ENCODE assay signal across 22 cellular contexts in genomic region chr3:41196499-41197410, GRCh38. TPM values are rescaled to one million over a fixed set of nuclear protein-coding genes. Genes with fewer than 3 reads are reported as not detected.
DNase-seq lines count a peak whose midpoint lies in the region; ATAC-seq, FAIRE-seq and TF ChIP-seq lines count a peak whose summit lies in the region.
"Had no signal": no experiment of that assay in that cellular context is flagged by ENCODE, and none has a peak within 500 bp of the region (broad histone marks: within the 10 kb centered on the region; RNA-seq: fewer than 3 reads in every experiment).

No MANE protein-coding gene starts in this region.

- H3K4me3 ChIP-seq in astrocyte (ENCODE audit: insufficient read depth, low read depth, low read length), result no peak overlapping the region

- TF ChIP-seq CTCF in astrocyte (IDR thresholded peaks at IDR 0.05; ENCODE audit: insufficient read depth, low read depth, low read length) (no peak), neural crest cell (conservative IDR thresholded peaks at IDR 0.05) (no peak)

- H3K27ac Mint-ChIP-seq in astrocyte (ENCODE audit: unreplicated experiment) (no peak overlapping the region), neural crest cell (ENCODE audit: unreplicated experiment) (no peak overlapping the region)
- H3K27ac Mint-ChIP-seq: CD4-positive, CD25-positive, alpha-beta regulatory T cell; GM23338 had no signal

- H3K79me2 ChIP-seq in astrocyte (ENCODE audit: insufficient read depth, low read length), result peaks cover 23% of the 10 kb centered on the region

- DNase-seq in NCI-H2227 (lab: John Stamatoyannopoulos, UW; ENCODE audit: unreplicated experiment) (peak; percentile 10), astrocyte (ENCODE audit: low read depth) (no peak), neural crest cell (ENCODE audit: low read depth, low spot score) (no peak)
- DNase-seq in activated naive CD4-positive, alpha-beta T cell (lab: John Stamatoyannopoulos, UW), result no peak
- DNase-seq: ACHN; BE2C; C1 segment of cervical spinal cord; Caco-2; CD4-positive, CD25-positive, alpha-beta regulatory T cell; GDM1; HCEC 1CT; KBM-7 had no signal

- no peaks in the 10 kb centered on the region for H3K9me3 ChIP-seq in astrocyte (ENCODE audit: insufficient read depth, low read depth, low read length)
- H3K9me3 ChIP-seq: BE2C, Caco-2 had no signal

- H3K27ac ChIP-seq in astrocyte (ENCODE audit: low read depth, low read length), result no peak overlapping the region

- H3K4me3 Mint-ChIP-seq in astrocyte (ENCODE audit: unreplicated experiment), result no peak overlapping the region
- H3K4me3 Mint-ChIP-seq in neural crest cell, result peak overlapping the region; percentile 65

- no peak overlapping the region for H3K9ac ChIP-seq in astrocyte (ENCODE audit: low read length)

- H3K4me1 Mint-ChIP-seq in astrocyte (ENCODE audit: low read depth, unreplicated experiment) (peaks cover 2% of the 10 kb centered on the region), neural crest cell (peaks cover 20% of the 10 kb centered on the region)

- H3K36me3 Mint-ChIP-seq in astrocyte (ENCODE audit: low read depth, unreplicated experiment), result peaks cover 3% of the 10 kb centered on the region
- H3K36me3 Mint-ChIP-seq in neural crest cell (ENCODE audit: low read depth), result no peaks in the 10 kb centered on the region
- H3K36me3 Mint-ChIP-seq: CD4-positive, CD25-positive, alpha-beta regulatory T cell had no signal

- H3K27me3 Mint-ChIP-seq in astrocyte (ENCODE audit: low read depth, unreplicated experiment) (no peaks in the 10 kb centered on the region), neural crest cell (ENCODE audit: low read depth) (peaks cover 7% of the 10 kb centered on the region)

- no peak overlapping the region for H3K4me2 ChIP-seq in astrocyte (ENCODE audit: low read length)

- ATAC-seq in HG02798 (IDR thresholded peaks at IDR 0.05; ENCODE audit: poor library complexity, unreplicated experiment), result no peak
- ATAC-seq in HG03565 (IDR thresholded peaks at IDR 0.05; ENCODE audit: unreplicated experiment), result no peak
- no peak for ATAC-seq in HG02759 (IDR thresholded peaks at IDR 0.05; ENCODE audit: unreplicated experiment)
- ATAC-seq: GM23338 had no signal

- no peaks in the 10 kb centered on the region for H3K27me3 ChIP-seq in astrocyte (ENCODE audit: insufficient read depth, low read length)
- H3K27me3 ChIP-seq: BE2C had no signal

- H3K36me3 ChIP-seq in astrocyte (ENCODE audit: insufficient read depth, low read length), result no peaks in the 10 kb centered on the region
- H3K36me3 ChIP-seq: BE2C had no signal

- no peaks in the 10 kb centered on the region for H3K4me1 ChIP-seq in astrocyte (ENCODE audit: insufficient read depth, low read length)
- H3K4me1 ChIP-seq: BE2C had no signal

- H3K9me3 Mint-ChIP-seq in astrocyte (ENCODE audit: unreplicated experiment) (no peaks in the 10 kb centered on the region), neural crest cell (no peaks in the 10 kb centered on the region)
- H3K9me3 Mint-ChIP-seq: CD4-positive, CD25-positive, alpha-beta regulatory T cell; GM23338 had no signal

- FAIRE-seq in G401.6 (lab: Jason Lieb, UNC), result peak; percentile 70
- FAIRE-seq in astrocyte (lab: Jason Lieb, UNC), result peak; percentile 17
- FAIRE-seq: A204.1, D721Med, GM12892, GM18507, H54 had no signal

- peaks cover 18% of the 10 kb centered on the region for H4K20me1 ChIP-seq in astrocyte (ENCODE audit: insufficient read depth, low read length)

- no peak overlapping the region for H2AFZ ChIP-seq in astrocyte (ENCODE audit: low read depth, low read length)
- H2AFZ ChIP-seq: GM23338 had no signal

RNA-seq across cellular contexts. Expression of gene CTNNB1, which starts 2.5 kb away (rescaled TPM):
- total RNA-seq in astrocyte (656 and 710 TPM in 2 replicates), neural crest cell (512 and 550 TPM in 2 replicates)
